ENCODE assay signal across 3 cellular contexts in genomic region chr2:163657257-163657656, GRCh38.
TF ChIP-seq lines count a peak whose summit lies in the region.

No MANE protein-coding gene starts in this region.

TF ChIP-seq in GM23338, 12 proteins besides CTCF, POLR2A, EP300 and RAD21 (continued from another document and continues in another):
- no peak for TF ChIP-seq ETS1 (IDR thresholded peaks at IDR 0.05)
- no peak for TF ChIP-seq CREB1 (CRISPR knock-in tag; IDR thresholded peaks at IDR 0.05; ENCODE audit: low read depth)
- no peak for TF ChIP-seq EZH2 (IDR thresholded peaks at IDR 0.05; ENCODE audit: low read depth, unreplicated experiment)
- TF ChIP-seq JUNB (IDR thresholded peaks at IDR 0.05; ENCODE audit: unreplicated experiment) = no peak
- no peak for TF ChIP-seq POLR2AphosphoS5 (IDR thresholded peaks at IDR 0.05; ENCODE audit: low read depth)

TF ChIP-seq in SK-N-SH, 30 proteins besides CTCF, POLR2A, EP300 and RAD21 (continued from another document):
- peak; percentile 27; the same call in 1 of the 2 replicates for TF ChIP-seq FOSL2 (IDR thresholded peaks at IDR 0.05; ENCODE audit: borderline replicate concordance, low read depth)
- TF ChIP-seq SIN3A (IDR thresholded peaks at IDR 0.05; ENCODE audit: borderline replicate concordance, low read depth, low read length) = peak; percentile 69; the same call in 1 of the 2 replicates
- no peak for TF ChIP-seq MXI1 (IDR thresholded peaks at IDR 0.05; ENCODE audit: low read depth, low read length)
- 0 out of 2 replicates have a peak, but pooled peaks have one; percentile 7 for TF ChIP-seq JUND (IDR thresholded peaks at IDR 0.05)
- TF ChIP-seq TCF12 (IDR thresholded peaks at IDR 0.05) = peak; percentile 44; the same call in 1 of the 2 replicates
- peak; percentile 58; the same call in 1 of the 2 replicates for TF ChIP-seq PBX3 (IDR thresholded peaks at IDR 0.05)

TF ChIP-seq in endothelial cell of umbilical vein, 7 proteins besides CTCF, POLR2A, EP300 and RAD21 (continued from another document):
- TF ChIP-seq, protein P1, sequence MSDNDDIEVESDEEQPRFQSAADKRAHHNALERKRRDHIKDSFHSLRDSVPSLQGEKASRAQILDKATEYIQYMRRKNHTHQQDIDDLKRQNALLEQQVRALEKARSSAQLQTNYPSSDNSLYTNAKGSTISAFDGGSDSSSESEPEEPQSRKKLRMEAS (IDR thresholded peaks at IDR 0.05; ENCODE audit: insufficient read depth, insufficient read length) = no peak
- TF ChIP-seq FOS (IDR thresholded peaks at IDR 0.05; ENCODE audit: borderline replicate concordance, insufficient read depth, low read length) (no peak), JUN (IDR thresholded peaks at IDR 0.05; ENCODE audit: borderline replicate concordance, insufficient read depth, insufficient read length, low read depth) (no peak), GATA2 (IDR thresholded peaks at IDR 0.05; ENCODE audit: insufficient read depth, insufficient read length, low read depth, low read length) (no peak), POLR2AphosphoS5 (IDR thresholded peaks at IDR 0.05; ENCODE audit: insufficient read depth, low read depth, low read length) (no peak), EZH2 (IDR thresholded peaks at IDR 0.05; ENCODE audit: borderline replicate concordance, low read depth, low read length, severe bottlenecking) (no peak)
TF ChIP-seq in endothelial cell of umbilical vein: peak in this region for 0.
